11 cellular contexts compared by ENCODE assay signal in genomic region chr3:46829699-46830208, GRCh38. TPM values are rescaled to one million over a fixed set of nuclear protein-coding genes. Genes with fewer than 3 reads are reported as not detected.
DNase-seq lines count a peak whose midpoint lies in the region; ATAC-seq and TF ChIP-seq lines count a peak whose summit lies in the region.
"Had no signal": no experiment of that assay in that cellular context is flagged by ENCODE, and none has a peak within 500 bp of the region (broad histone marks: within the 10 kb centered on the region; RNA-seq: fewer than 3 reads in every experiment).

No MANE protein-coding gene starts in this region.

- H3K27ac ChIP-seq in ovary = no peak overlapping the region

- no peak for TF ChIP-seq CTCF in ovary (IDR thresholded peaks at IDR 0.05)

- TF ChIP-seq POLR2A in ovary (IDR thresholded peaks at IDR 0.05) = no peak

- no peaks in the 10 kb centered on the region for H3K36me3 Mint-ChIP-seq in activated T-cell treated with anti-CD3 and anti-CD28 coated beads, Interleukin-2, amount 50 U/mL, for 72 hours (ENCODE audit: insufficient read depth in 2 of 2)

- no peaks in the 10 kb centered on the region for H3K36me3 ChIP-seq in ovary

- no peak for TF ChIP-seq EP300 in ovary (IDR thresholded peaks at IDR 0.05)

- peaks cover 13% of the 10 kb centered on the region for H3K4me1 Mint-ChIP-seq in activated T-cell treated with anti-CD3 and anti-CD28 coated beads, Interleukin-2, amount 50 U/mL, for 72 hours (ENCODE audit: low read depth)

- WGBS in ovary, 3 donors = 71 to 80% (median 76%) methylated on average over 4 of the region's 4 CpGs

- peak; percentile 39 for DNase-seq in activated T-cell treated with anti-CD3 and anti-CD28 coated beads for 48 hours (ENCODE audit: low read depth)
- no peak for DNase-seq in activated T-cell treated with anti-CD3 and anti-CD28 coated beads for 4 hours
- peak; percentile 45 to 50 for DNase-seq in activated T-cell treated with anti-CD3 and anti-CD28 coated beads, Interleukin-2, amount 50 U/mL, for 72 hours
- DNase-seq in stimulated activated CD8-positive, alpha-beta memory T cell treated with anti-CD3 and anti-CD28 coated beads, Interleukin-7, amount 100 ng/mL, for 4 hours (ENCODE audit: low read depth in 2 of 2) = peak; percentile 20 to 34
- no peak for DNase-seq in ovary
- no peak for DNase-seq in MV-4-11 (lab: John Stamatoyannopoulos, UW)
- DNase-seq: central memory CD4-positive, alpha-beta T cell; head of caudate nucleus; NCI-H226 had no signal

- peaks cover 14% of the 10 kb centered on the region for H3K27me3 Mint-ChIP-seq in activated T-cell treated with anti-CD3 and anti-CD28 coated beads, Interleukin-2, amount 50 U/mL, for 72 hours (ENCODE audit: low read depth)

- H3K4me3 Mint-ChIP-seq in activated T-cell treated with anti-CD3 and anti-CD28 coated beads, Interleukin-2, amount 50 U/mL, for 72 hours = no peak overlapping the region

- no peaks in the 10 kb centered on the region for H3K4me1 ChIP-seq in ovary (ENCODE audit: insufficient read depth)

- H3K4me3 ChIP-seq in ovary = no peak overlapping the region

- H3K9me3 Mint-ChIP-seq in activated T-cell treated with anti-CD3 and anti-CD28 coated beads, Interleukin-2, amount 50 U/mL, for 72 hours = no peaks in the 10 kb centered on the region

- intact Hi-C loops in ovary (cut with DNase I) = no loop called here

- H3K27ac Mint-ChIP-seq in activated T-cell treated with anti-CD3 and anti-CD28 coated beads, Interleukin-2, amount 50 U/mL, for 72 hours = no peak overlapping the region

- no peaks in the 10 kb centered on the region for H3K9me3 ChIP-seq in ovary

- no peaks in the 10 kb centered on the region for H3K27me3 ChIP-seq in ovary

- ATAC-seq in HG02938 (IDR thresholded peaks at IDR 0.05; ENCODE audit: unreplicated experiment) (peak; percentile 89), GM21367 (IDR thresholded peaks at IDR 0.05; ENCODE audit: unreplicated experiment) (no peak)
- peak; percentile 96 to 99 for ATAC-seq in activated T-cell treated with anti-CD3 and anti-CD28 coated beads, Interleukin-2, amount 50 U/mL, for 72 hours (replicated peaks in 1 of 2)

RNA-seq across cellular contexts. Expression of gene MYL3, which starts 33.5 kb away (rescaled TPM):
- not detected for total RNA-seq in activated T-cell treated with anti-CD3 and anti-CD28 coated beads, Interleukin-2, amount 50 U/mL, for 72 hours
- 10 to 100 TPM in 1 of 7 donors, 1 to 10 TPM in 6; 2.6 to 10.8 (median 4.3) TPM for total RNA-seq in ovary
- 1 to 10 TPM in 1 of 2 donors, under 1 TPM in 1; 0.63 to 2.9 TPM for polyA plus RNA-seq in ovary

RNA-seq across cellular contexts. Expression of gene PTH1R, which starts 47.8 kb away (rescaled TPM):
- total RNA-seq in activated T-cell treated with anti-CD3 and anti-CD28 coated beads, Interleukin-2, amount 50 U/mL, for 72 hours = not detected
- 10 to 100 TPM in 6 of 7 donors, 1 to 10 TPM in 1; 5.9 to 23.9 (median 13.4) TPM for total RNA-seq in ovary
- 1 to 10 TPM; 3.8 to 9.4 TPM for polyA plus RNA-seq in ovary

Comparison
In these comparisons a context has a peak if more than half of its experiments do, and no peak if none do; other contexts are left out.
1. DNase-seq: peak in activated T-cell treated with anti-CD3 and anti-CD28 coated beads for 48 hours (single experiment), activated T-cell treated with anti-CD3 and anti-CD28 coated beads, Interleukin-2, amount 50 U/mL, for 72 hours (2 of 2) and stimulated activated CD8-positive, alpha-beta memory T cell treated with anti-CD3 and anti-CD28 coated beads, Interleukin-7, amount 100 ng/mL, for 4 hours (2 of 2); none in activated T-cell treated with anti-CD3 and anti-CD28 coated beads for 4 hours (single experiment), ovary (0 of 5) and MV-4-11 (single experiment).
2. RNA of gene PTH1R, which starts 47.8 kb away (total RNA-seq): 5.9 to 23.9 TPM in ovary; not detected in activated T-cell treated with anti-CD3 and anti-CD28 coated beads, Interleukin-2, amount 50 U/mL, for 72 hours; every median in the first group is over 4 times any median in the second.